8 cellular contexts compared by ENCODE assay signal in genomic region chr6:165663283-165663735, GRCh38. TPM values are rescaled to one million over a fixed set of nuclear protein-coding genes. Genes with fewer than 3 reads are reported as not detected.
DNase-seq lines count a peak whose midpoint lies in the region; ATAC-seq, FAIRE-seq and TF ChIP-seq lines count a peak whose summit lies in the region.

No MANE protein-coding gene starts in this region.

- no TSS peak for BruUV-seq in GM12878 (replicated peaks; lab: Mats Ljungman, UMichigan)

- H3K9me3 ChIP-seq in GM12878 (replicated peaks; ENCODE audit: control insufficient read depth, insufficient read depth, low read length) (no peaks in the 10 kb centered on the region), iPS-18c (ENCODE audit: control insufficient read depth, insufficient read depth, low read length) (peaks cover 2% of the 10 kb centered on the region), spleen (no peaks in the 10 kb centered on the region)

- H3K9ac ChIP-seq in GM12878 (ENCODE audit: control insufficient read depth, insufficient read depth, low read length) = no peak overlapping the region

- no peaks in the 10 kb centered on the region for H3K79me2 ChIP-seq in GM12878 (ENCODE audit: control insufficient read depth, insufficient read depth, low read length)

- WGBS in GM12878 (ENCODE audit: insufficient coverage, insufficient replicate concordance, low lambda C conversion rate, missing lambda C conversion rate) = 14% methylated on average over 36 of the region's 36 CpGs
- WGBS in spleen, 5 donors = 0 to 10% (median 2%) methylated on average over 7 to 36 of the region's 36 CpGs

- intact Hi-C loops in GM12878 (cut with micrococcal nuclease; ENCODE audit: unreplicated experiment) = no loop called here
- intact Hi-C loops in spleen (cut with DNase I; ENCODE audit: low total_unique reads) = loop anchor here (10.0 kb wide), 1 partner anchor 219 kb away; no protein-coding TSS in a partner anchor

- H3K27me3 ChIP-seq in GM12878 (replicated peaks in 1 of 2; ENCODE audit: control insufficient read depth in 2 of 2, insufficient read depth in 2 of 2, low read length in 1 of 2) = peaks cover 0 to 18% of the 10 kb centered on the region in 2 experiments; a peak in 3 of 4 replicates
- H3K27me3 ChIP-seq in spleen (replicated peaks in 1 of 7) = peaks cover 0 to 98% (median 49%) of the 10 kb centered on the region in 7 donors

- H2AFZ ChIP-seq in GM12878 (ENCODE audit: control insufficient read depth, low read depth, low read length) = no peak overlapping the region

- FAIRE-seq in GM12878 (lab: Jason Lieb, UNC) = no peak

- no peak overlapping the region for H3K4me3 ChIP-seq in GM12878
- H3K4me3 ChIP-seq in iPS-18c (ENCODE audit: insufficient read depth, low read depth, low read length) = peak overlapping the region; percentile 61
- peak overlapping the region; percentile 12 to 72 (median 48) for H3K4me3 ChIP-seq in spleen

- DNase-seq in GM12878 (ENCODE audit: low read depth, low spot score) (no peak), spleen (no peak), COLO668 (lab: John Stamatoyannopoulos, UW; ENCODE audit: unreplicated experiment) (no peak)
- no peak for DNase-seq in activated CD8-positive, alpha-beta memory T cell treated with anti-CD3 and anti-CD28 coated beads for 24 hours

- CTCF ChIA-PET in GM12878 (lab: Yijun Ruan, JAX) = no interaction called here

- RAD21 ChIA-PET in GM12878 (lab: Charles Lee; ENCODE audit: unreplicated experiment) = no interaction called here

- no peak overlapping the region for H3K4me2 ChIP-seq in GM12878 (ENCODE audit: control insufficient read depth, insufficient read depth)

- in situ Hi-C loops in GM12878 (cut with MboI) = no loop called here

- SMC1A ChIA-PET in GM12878 (lab: Charles Lee; ENCODE audit: uncharacterized antibody, unreplicated experiment) = no interaction called here

- no peaks in the 10 kb centered on the region for H3K36me3 ChIP-seq in GM12878 (ENCODE audit: control insufficient read depth in 2 of 2, insufficient read depth in 2 of 2, low read length in 1 of 2)
- no peaks in the 10 kb centered on the region for H3K36me3 ChIP-seq in spleen

- ATAC-seq in HG03432 (IDR thresholded peaks at IDR 0.05; ENCODE audit: unreplicated experiment) = peak; percentile 31
- peak; percentile 27 for ATAC-seq in GM12878
- ATAC-seq in HG03025 (IDR thresholded peaks at IDR 0.05; ENCODE audit: low FRiP score, unreplicated experiment) = no peak
- ATAC-seq in HG02588 (IDR thresholded peaks at IDR 0.05; ENCODE audit: unreplicated experiment) = no peak

- TF ChIP-seq CTCF in GM12878 (IDR thresholded peaks at IDR 0.05 in 2 of 3, conservative IDR thresholded peaks at IDR 0.05 in 1 of 3; ENCODE audit: control insufficient read depth in 2 of 3, extremely low read depth in 1 of 3, insufficient read depth in 1 of 3, low read depth in 3 of 3, low read length in 3 of 3) (no peak), spleen (IDR thresholded peaks at IDR 0.05 in 8 of 11, conservative IDR thresholded peaks at IDR 0.05 in 3 of 11) (no peak)

- POLR2A ChIA-PET in GM12878 (lab: Charles Lee) = no interaction called here

- no peak overlapping the region for H3K27ac ChIP-seq in GM12878 (ENCODE audit: control insufficient read depth, insufficient read depth)
- H3K27ac ChIP-seq in spleen = peak overlapping the region in 7 of 8 donors; percentile 55 to 85 (median 75)

- TF ChIP-seq POLR2A in GM12878 (IDR thresholded peaks at IDR 0.05; ENCODE audit: low read depth, low read length) (no peak), spleen (IDR thresholded peaks at IDR 0.05) (no peak)

- H4K20me1 ChIP-seq in GM12878 (ENCODE audit: control insufficient read depth, insufficient read depth) = no peaks in the 10 kb centered on the region

- no peak for TF ChIP-seq EP300 in GM12878 (IDR thresholded peaks at IDR 0.05; ENCODE audit: borderline replicate concordance in 1 of 2, control insufficient read depth in 1 of 2, low read depth in 2 of 2, low read length in 2 of 2)

- no peak for TF ChIP-seq RAD21 in GM12878 (IDR thresholded peaks at IDR 0.05; ENCODE audit: insufficient read depth, low read depth, low read length)

- H3K4me1 ChIP-seq in GM12878 (ENCODE audit: control insufficient read depth, insufficient read depth, low read length) (no peaks in the 10 kb centered on the region), spleen (peaks cover 0 to 46% (median 24%) of the 10 kb centered on the region in 6 donors)

TF ChIP-seq in GM12878, 131 proteins besides CTCF, POLR2A, EP300 and RAD21:
- TF ChIP-seq EZH2 (IDR thresholded peaks at IDR 0.05; ENCODE audit: borderline replicate concordance, control insufficient read depth, low read depth, low read length) = 0 out of 2 replicates have a peak, but pooled peaks have one; percentile 31
- no peak for TF ChIP-seq FOXK2 (IDR thresholded peaks at IDR 0.05)
TF ChIP-seq in GM12878: peak in this region for 1.

RNA-seq across cellular contexts. Expression of gene PDE10A, which starts 0.3 kb away (rescaled TPM):
- total RNA-seq in GM12878 (2013; cell fraction: nucleolus; rRNA removed) = 0.10 TPM in 1 of 2 replicates, not detected in the other
- total RNA-seq in GM12878 (2014; rRNA removed) (0.05 and 0.06 TPM in 2 replicates), GM12878 (2014; rRNA removed; fragmentation: Illumina TruSeq; extraction: Trizol) (under 0.01 TPM in 1 of 2 replicates, not detected in the other), GM12878 (2021) (0.03 and 0.16 TPM in 2 replicates), spleen (10 to 100 TPM in 5 of 7 donors, 1 to 10 TPM in 2; 7.5 to 28.2 (median 10.6) TPM)
- not detected for polyA plus RNA-seq in GM12878 (2011; ENCODE audit: low read depth)
- polyA plus RNA-seq in GM12878 (2011; rRNA removed) (1.3 and 1.7 TPM in 2 replicates), GM12878 (2014; fragmentation: Illumina TruSeq; extraction: Trizol) (0.04 TPM in 1 of 2 replicates, not detected in the other), GM12878 (2014; fragmentation: Nextera tagmentation; extraction: Ambion mirVana) (under 1 TPM; 0.02 to 0.03 TPM), GM12878 (2014; rRNA removed) (0.01 and 0.03 TPM in 2 replicates), GM12878 (2016; fragmentation: Nextera tagmentation; extraction: Ambion mirVana) (not detected), spleen (1 to 10 TPM; 1.1 to 2.5 (median 2.2) TPM)
- polyA plus RNA-seq in GM12878 (2011; cell fraction: cytosol; rRNA removed) = 0.84 and 1.0 TPM in 2 replicates
- polyA plus RNA-seq in GM12878 (2011; cell fraction: nucleus; rRNA removed) = 1.5 and 2.2 TPM in 2 replicates
- polyA plus RNA-seq in GM12878 (2012) = not detected in 2 replicates
- 4.1 and 5.9 TPM in 2 replicates for polyA minus RNA-seq in GM12878 (2011; rRNA and poly(A)+ RNA removed)
- 4.4 and 7.5 TPM in 2 replicates for polyA minus RNA-seq in GM12878 (2011; cell fraction: cytosol; rRNA and poly(A)+ RNA removed)
- polyA minus RNA-seq in GM12878 (2011; cell fraction: nucleus; rRNA and poly(A)+ RNA removed) = 2.1 and 4.5 TPM in 2 replicates

Comparison
In these comparisons a context has a peak if more than half of its experiments do, and no peak if none do; other contexts are left out.
1. ATAC-seq: peak in HG03432 (single experiment) and GM12878 (single experiment); none in HG03025 (single experiment) and HG02588 (single experiment).
2. RNA of gene PDE10A, which starts 0.3 kb away (total RNA-seq): 7.5 to 28.2 TPM in spleen; under 0.01 to 0.16 TPM in GM12878; every median in the first group is over 4 times any median in the second.